ENCODE assay signal across 8 cellular contexts in the genomic region with DNA sequence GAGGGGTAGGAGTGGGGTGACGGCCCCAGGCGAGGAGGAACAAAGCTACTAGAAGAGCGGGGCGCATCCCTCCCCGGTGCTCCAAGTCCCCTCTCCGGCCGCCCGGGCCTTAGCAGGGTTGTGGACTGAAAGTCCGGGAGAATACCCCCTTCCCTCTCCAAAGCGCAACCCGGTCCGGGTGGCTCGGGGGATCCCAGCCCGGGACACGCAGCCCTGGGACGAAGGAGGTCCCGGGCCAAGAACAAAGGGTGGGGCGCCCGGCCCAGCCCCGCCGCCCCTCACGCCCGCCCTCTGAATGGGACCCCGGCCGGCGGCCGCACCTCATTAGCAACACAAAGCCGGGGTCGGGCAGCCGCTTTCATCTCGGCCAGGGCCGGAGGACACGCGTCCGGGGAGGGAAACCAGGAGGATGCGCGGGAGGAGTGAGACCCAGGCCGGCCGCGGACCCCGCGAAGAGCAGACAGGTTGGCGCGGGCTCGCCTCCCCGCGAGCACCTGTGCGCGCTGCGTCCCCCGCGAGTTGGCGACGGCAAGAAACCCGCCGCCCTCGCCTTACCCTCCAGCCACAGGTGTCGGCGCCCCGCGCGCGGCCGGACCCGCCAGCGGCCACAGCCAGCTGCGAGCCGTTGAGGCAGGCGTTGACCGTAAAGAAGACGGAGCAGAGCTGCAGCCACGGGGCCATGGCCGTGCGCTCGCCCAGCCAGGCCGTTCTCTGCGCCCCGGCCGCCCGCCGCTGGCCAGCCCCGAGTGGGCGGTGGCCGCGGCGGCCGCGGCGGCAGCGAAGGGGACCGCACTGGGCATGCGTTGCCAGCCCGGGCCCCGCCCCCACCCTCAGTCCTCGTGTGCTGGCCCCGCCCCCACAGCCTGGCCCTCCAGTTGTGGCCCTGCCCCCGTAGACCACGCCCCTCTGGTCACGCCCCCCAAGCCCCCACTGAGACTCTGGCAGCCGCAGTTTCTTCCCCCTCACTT. TPM values are rescaled to one million over a fixed set of nuclear protein-coding genes. Genes with fewer than 3 reads are reported as not detected.
DNase-seq lines count a peak whose midpoint lies in the region; ATAC-seq and TF ChIP-seq lines count a peak whose summit lies in the region.

A gene (minus strand): TSS at position 748 of the 968 bp plus-strand sequence. CDS start 67 bp downstream, at position 681.

- DNase-seq in COLO829 (ENCODE audit: low spot score) = peak; percentile 89
- DNase-seq in NCI-H345 treated with DMSO at 0.1 percent for 48 hours (lab: John Stamatoyannopoulos, UW; ENCODE audit: unreplicated experiment) = peak; percentile 34
- peak; percentile 79 for DNase-seq in activated CD8-positive, alpha-beta T cell treated with anti-CD3 and anti-CD28 coated beads for 36 hours
- DNase-seq in epithelial cell of esophagus (ENCODE audit: low read depth) = peak; percentile 80
- DNase-seq in stimulated activated CD8-positive, alpha-beta memory T cell treated with anti-CD3 and anti-CD28 coated beads, Interleukin-4, amount 100 ng/mL, for 48 hours = peak; percentile 82

- CTCF ChIA-PET in HEK293 (lab: Yijun Ruan, JAX) = no interaction called here
- CTCF ChIA-PET in activated CD8-positive, alpha-beta T cell treated with anti-CD3 and anti-CD28 coated beads for 36 hours (lab: Charles Lee) = interaction anchor here (1.4 kb wide), 1 partner anchor 65 kb away, joined by 6 read pairs; no protein-coding TSS in a partner anchor

- TF ChIP-seq CTCF in HEK293 (tag by site-specific recombination; IDR thresholded peaks at IDR 0.05) = no peak
- no peak for TF ChIP-seq CTCF in activated CD8-positive, alpha-beta T cell treated with anti-CD3 and anti-CD28 coated beads for 36 hours (IDR thresholded peaks at IDR 0.05)
- no peak for TF ChIP-seq CTCF in epithelial cell of esophagus (IDR thresholded peaks at IDR 0.05; ENCODE audit: insufficient read depth, low read depth, low read length, missing control alignments)

- H3K27ac ChIP-seq in HEK293 (ENCODE audit: extremely low read depth, low read depth, low read length) = peak within 1 kb of the TSS; percentile 28; the same call in 1 of the 2 replicates

- peaks cover 72% of the 10 kb centered on the region for H3K27me3 Mint-ChIP-seq in activated CD8-positive, alpha-beta T cell treated with anti-CD3 and anti-CD28 coated beads for 36 hours

- intact Hi-C loops in activated CD8-positive, alpha-beta T cell treated with anti-CD3 and anti-CD28 coated beads for 36 hours (cut with micrococcal nuclease) = no loop called here

- H3K4me3 Mint-ChIP-seq in activated CD8-positive, alpha-beta T cell treated with anti-CD3 and anti-CD28 coated beads for 36 hours = peak within 1 kb of the TSS; percentile 72

- POLR2A ChIA-PET in HEK293 (lab: Yijun Ruan, JAX) = no interaction called here
- POLR2A ChIA-PET in activated CD8-positive, alpha-beta T cell treated with anti-CD3 and anti-CD28 coated beads for 36 hours (lab: Charles Lee) = interaction anchor here (0.7 kb wide), 1 partner anchor 13 kb away, joined by 3 read pairs; no protein-coding TSS in a partner anchor

- H3K27me3 ChIP-seq in mononuclear cell (ENCODE audit: insufficient read depth, low read length) = peaks cover 74% of the 10 kb centered on the region

- ATAC-seq in activated CD8-positive, alpha-beta T cell treated with anti-CD3 and anti-CD28 coated beads for 36 hours = peak; percentile 90
- ATAC-seq in HG03025 (IDR thresholded peaks at IDR 0.05; ENCODE audit: low FRiP score, unreplicated experiment) = no peak

- H3K9me3 ChIP-seq in HEK293 (ENCODE audit: control insufficient read depth, insufficient read depth, low read depth, low read length) = no peaks in the 10 kb centered on the region
- H3K9me3 ChIP-seq in mononuclear cell (ENCODE audit: low read depth, low read length) = no peaks in the 10 kb centered on the region

- peaks cover 9% of the 10 kb centered on the region for H3K4me1 Mint-ChIP-seq in activated CD8-positive, alpha-beta T cell treated with anti-CD3 and anti-CD28 coated beads for 36 hours (ENCODE audit: low read depth)

- H3K4me1 ChIP-seq in HEK293 (ENCODE audit: control insufficient read depth, insufficient read depth, low read length) = peaks cover 4% of the 10 kb centered on the region; the same call in 1 of the 2 replicates
- H3K4me1 ChIP-seq in mononuclear cell (ENCODE audit: insufficient read depth, low read length) = peaks cover 16% of the 10 kb centered on the region

- H3K9me3 Mint-ChIP-seq in activated CD8-positive, alpha-beta T cell treated with anti-CD3 and anti-CD28 coated beads for 36 hours = no peaks in the 10 kb centered on the region

- no peaks in the 10 kb centered on the region for H3K36me3 Mint-ChIP-seq in activated CD8-positive, alpha-beta T cell treated with anti-CD3 and anti-CD28 coated beads for 36 hours (ENCODE audit: low read depth)

- no peak within 1 kb of the TSS for H3K27ac Mint-ChIP-seq in activated CD8-positive, alpha-beta T cell treated with anti-CD3 and anti-CD28 coated beads for 36 hours

- H3K4me3 ChIP-seq in HEK293 (ENCODE audit: low read depth, low read length) = peak within 1 kb of the TSS; percentile 75
- H3K4me3 ChIP-seq in epithelial cell of esophagus (ENCODE audit: low read length) = peak within 1 kb of the TSS; percentile 46
- peak within 1 kb of the TSS; percentile 34 for H3K4me3 ChIP-seq in mononuclear cell (ENCODE audit: low read length)

- no peaks in the 10 kb centered on the region for H3K36me3 ChIP-seq in HEK293 (ENCODE audit: control insufficient read depth in 2 of 2, insufficient read depth in 1 of 2, low read length in 2 of 2)

TF ChIP-seq in HEK293, 187 proteins besides CTCF, POLR2A, EP300 and RAD21 (continues in another document):
- peak; percentile 87 for TF ChIP-seq ZNF677 (tag by site-specific recombination; IDR thresholded peaks at IDR 0.05)
- no peak for TF ChIP-seq IKZF3 (tag by site-specific recombination; IDR thresholded peaks at IDR 0.05)
- no peak for TF ChIP-seq SP7 (tag by site-specific recombination; IDR thresholded peaks at IDR 0.05)
- peak; percentile 18; the same call in 1 of the 2 replicates for TF ChIP-seq SP3 (tag by site-specific recombination; IDR thresholded peaks at IDR 0.05)
- TF ChIP-seq SP2 (tag by site-specific recombination; IDR thresholded peaks at IDR 0.05) = peak; percentile 13; the same call in 1 of the 2 replicates
- no peak for TF ChIP-seq MYNN (tag by site-specific recombination; IDR thresholded peaks at IDR 0.05; ENCODE audit: borderline replicate concordance)
- TF ChIP-seq RBAK (tag by site-specific recombination; IDR thresholded peaks at IDR 0.05) = no peak
- 0 out of 2 replicates have a peak, but pooled peaks have one; percentile 39 for TF ChIP-seq KLF10 (tag by site-specific recombination; IDR thresholded peaks at IDR 0.05)
- no peak for TF ChIP-seq ZNF248 (tag by site-specific recombination; IDR thresholded peaks at IDR 0.05)
- TF ChIP-seq ZNF629 (tag by site-specific recombination; IDR thresholded peaks at IDR 0.05) = no peak
- TF ChIP-seq WT1 (tag by site-specific recombination; IDR thresholded peaks at IDR 0.05) = no peak
- no peak for TF ChIP-seq ZNF140 (tag by site-specific recombination; IDR thresholded peaks at IDR 0.05)
- TF ChIP-seq, protein P1, sequence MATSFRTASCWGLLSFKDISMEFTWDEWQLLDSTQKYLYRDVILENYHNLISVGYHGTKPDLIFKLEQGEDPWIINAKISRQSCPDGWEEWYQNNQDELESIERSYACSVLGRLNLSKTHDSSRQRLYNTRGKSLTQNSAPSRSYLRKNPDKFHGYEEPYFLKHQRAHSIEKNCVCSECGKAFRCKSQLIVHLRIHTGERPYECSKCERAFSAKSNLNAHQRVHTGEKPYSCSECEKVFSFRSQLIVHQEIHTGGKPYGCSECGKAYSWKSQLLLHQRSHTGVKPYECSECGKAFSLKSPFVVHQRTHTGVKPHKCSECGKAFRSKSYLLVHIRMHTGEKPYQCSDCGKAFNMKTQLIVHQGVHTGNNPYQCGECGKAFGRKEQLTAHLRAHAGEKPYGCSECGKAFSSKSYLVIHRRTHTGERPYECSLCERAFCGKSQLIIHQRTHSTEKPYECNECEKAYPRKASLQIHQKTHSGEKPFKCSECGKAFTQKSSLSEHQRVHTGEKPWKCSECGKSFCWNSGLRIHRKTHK (tag by site-specific recombination; IDR thresholded peaks at IDR 0.05) = no peak
- TF ChIP-seq ZNF433 (tag by site-specific recombination; IDR thresholded peaks at IDR 0.05; ENCODE audit: low read depth) = no peak
- TF ChIP-seq ZNF23 (tag by site-specific recombination; IDR thresholded peaks at IDR 0.05; ENCODE audit: borderline replicate concordance) = no peak
- peak; percentile 29; the same call in 1 of the 2 replicates for TF ChIP-seq GLIS2 (tag by site-specific recombination; IDR thresholded peaks at IDR 0.05)
- TF ChIP-seq ZNF626 (tag by site-specific recombination; IDR thresholded peaks at IDR 0.05) = no peak
- TF ChIP-seq, protein P2, sequence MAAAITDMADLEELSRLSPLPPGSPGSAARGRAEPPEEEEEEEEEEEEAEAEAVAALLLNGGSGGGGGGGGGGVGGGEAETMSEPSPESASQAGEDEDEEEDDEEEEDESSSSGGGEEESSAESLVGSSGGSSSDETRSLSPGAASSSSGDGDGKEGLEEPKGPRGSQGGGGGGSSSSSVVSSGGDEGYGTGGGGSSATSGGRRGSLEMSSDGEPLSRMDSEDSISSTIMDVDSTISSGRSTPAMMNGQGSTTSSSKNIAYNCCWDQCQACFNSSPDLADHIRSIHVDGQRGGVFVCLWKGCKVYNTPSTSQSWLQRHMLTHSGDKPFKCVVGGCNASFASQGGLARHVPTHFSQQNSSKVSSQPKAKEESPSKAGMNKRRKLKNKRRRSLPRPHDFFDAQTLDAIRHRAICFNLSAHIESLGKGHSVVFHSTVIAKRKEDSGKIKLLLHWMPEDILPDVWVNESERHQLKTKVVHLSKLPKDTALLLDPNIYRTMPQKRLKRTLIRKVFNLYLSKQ (tag by site-specific recombination; IDR thresholded peaks at IDR 0.05; ENCODE audit: borderline replicate concordance) = no peak
- TF ChIP-seq, protein P3, sequence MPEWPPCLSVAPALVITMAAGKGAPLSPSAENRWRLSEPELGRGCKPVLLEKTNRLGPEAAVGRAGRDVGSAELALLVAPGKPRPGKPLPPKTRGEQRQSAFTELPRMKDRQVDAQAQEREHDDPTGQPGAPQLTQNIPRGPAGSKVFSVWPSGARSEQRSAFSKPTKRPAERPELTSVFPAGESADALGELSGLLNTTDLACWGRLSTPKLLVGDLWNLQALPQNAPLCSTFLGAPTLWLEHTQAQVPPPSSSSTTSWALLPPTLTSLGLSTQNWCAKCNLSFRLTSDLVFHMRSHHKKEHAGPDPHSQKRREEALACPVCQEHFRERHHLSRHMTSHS (tag by site-specific recombination; IDR thresholded peaks at IDR 0.05) = no peak
- TF ChIP-seq ZNF514 (tag by site-specific recombination; IDR thresholded peaks at IDR 0.05) = no peak
- no peak for TF ChIP-seq BCL11B (tag by site-specific recombination; IDR thresholded peaks at IDR 0.05; ENCODE audit: low read depth)

RNA-seq across cellular contexts. Expression of the gene that starts here (rescaled TPM):
- total RNA-seq in activated CD8-positive, alpha-beta T cell treated with anti-CD3 and anti-CD28 coated beads for 36 hours = not detected
- under 0.01 TPM for total RNA-seq in mononuclear cell

Comparison
In these comparisons a context has a peak if more than half of its experiments do, and no peak if none do; other contexts are left out.
1. Peak in DNase-seq and ATAC-seq in activated CD8-positive, alpha-beta T cell treated with anti-CD3 and anti-CD28 coated beads for 36 hours; RNA of the gene not detected or under 1 TPM.
2. DNase-seq: peak in every context shown above with its lines; median percentile 89 in COLO829; 82 in stimulated activated CD8-positive, alpha-beta memory T cell treated with anti-CD3 and anti-CD28 coated beads, Interleukin-4, amount 100 ng/mL, for 48 hours; 80 in epithelial cell of esophagus; 79 in activated CD8-positive, alpha-beta T cell treated with anti-CD3 and anti-CD28 coated beads for 36 hours; 34 in NCI-H345 treated with DMSO at 0.1 percent for 48 hours.